ENCODE assay signal across 1 cellular context in genomic region chr16:642189-643049, GRCh38.
TF ChIP-seq lines count a peak whose summit lies in the region.

No MANE protein-coding gene starts in this region.

TF ChIP-seq in H1, 55 proteins besides CTCF, POLR2A, EP300 and RAD21:
- TF ChIP-seq SIN3A (conservative IDR thresholded peaks at IDR 0.05 in 1 of 2, IDR thresholded peaks at IDR 0.05 in 1 of 2; ENCODE audit: low read depth in 1 of 2, low read length in 2 of 2): peak in 1 of 2 experiments; percentile 24; a peak in 1 of 4 replicates
- no peak for TF ChIP-seq SIX5 (IDR thresholded peaks at IDR 0.05; ENCODE audit: low read depth, low read length)
- TF ChIP-seq PHF8 (conservative IDR thresholded peaks at IDR 0.05; ENCODE audit: low read depth, low read length): 0 out of 2 replicates have a peak, but pooled peaks have one; percentile 5
- TF ChIP-seq MAX (IDR thresholded peaks at IDR 0.05): peak; percentile 90
- no peak for TF ChIP-seq CBX8 (IDR thresholded peaks at IDR 0.05; ENCODE audit: borderline replicate concordance, low read depth, low read length)
- 0 out of 2 replicates have a peak, but pooled peaks have one; percentile 22 for TF ChIP-seq TAF1 (IDR thresholded peaks at IDR 0.05; ENCODE audit: low read depth, low read length)
- TF ChIP-seq KDM4A (IDR thresholded peaks at IDR 0.05; ENCODE audit: low read depth, low read length, severe bottlenecking): peak; percentile 25
- TF ChIP-seq ASH2L (IDR thresholded peaks at IDR 0.05; ENCODE audit: low read length): peak; percentile 17
